ENCODE assay signal across 33 cellular contexts in genomic region chr6:148943451-148943850, GRCh38.
DNase-seq lines count a peak whose midpoint lies in the region; ATAC-seq and TF ChIP-seq lines count a peak whose summit lies in the region.
"Had no signal": no experiment of that assay in that cellular context is flagged by ENCODE, and none has a peak within 500 bp of the region (broad histone marks: within the 10 kb centered on the region; RNA-seq: fewer than 3 reads in every experiment).

No MANE protein-coding gene starts in this region.

- H3K4me1 ChIP-seq in SJCRH30 = no peaks in the 10 kb centered on the region
- H3K4me1 ChIP-seq: adrenal gland, BLaER1, left lung, tibial artery had no signal

- no peaks in the 10 kb centered on the region for H3K9me3 Mint-ChIP-seq in nephron
- H3K9me3 Mint-ChIP-seq: activated naive CD4-positive, alpha-beta T cell treated with anti-CD3 and anti-CD28 coated beads for 36 hours; activated T-cell treated with anti-CD3 and anti-CD28 coated beads, Interleukin-2, amount 50 U/mL, for 72 hours; H9; naive thymus-derived CD4-positive, alpha-beta T cell had no signal

- no peaks in the 10 kb centered on the region for H3K27me3 ChIP-seq in SJCRH30
- H3K27me3 ChIP-seq: adrenal gland, BLaER1, left lung, sigmoid colon, tibial artery had no signal

- no peaks in the 10 kb centered on the region for H3K27me3 Mint-ChIP-seq in nephron (ENCODE audit: low read depth)

- H3K36me3 Mint-ChIP-seq in nephron (ENCODE audit: low read depth) = peaks cover 4% of the 10 kb centered on the region
- H3K36me3 Mint-ChIP-seq: naive thymus-derived CD4-positive, alpha-beta T cell had no signal

- DNase-seq in EH (ENCODE audit: low read depth) (peak; percentile 65), amniotic stem cell (lab: John Stamatoyannopoulos, UW) (peak; percentile 14), fibroblast of gingiva (ENCODE audit: low read depth) (peak; percentile 37), SJCRH30 (no peak), NCI-H2107 (lab: John Stamatoyannopoulos, UW) (no peak)
- DNase-seq: activated CD4-positive, alpha-beta T cell treated with anti-CD3 and anti-CD28 coated beads, Interleukin-2, amount 50 U/mL, for 48 hours; activated CD4-positive, CD25-positive, alpha-beta regulatory T cell; activated naive CD4-positive, alpha-beta T cell treated with anti-CD3 and anti-CD28 coated beads for 36 hours; activated T-cell treated with anti-CD3 and anti-CD28 coated beads, Interleukin-2, amount 50 U/mL, for 72 hours; adrenal gland; caudate nucleus; dermis blood vessel endothelial cell; DMS153; glutamatergic neuron; H9; islet precursor cell; KG1; left lung; naive thymus-derived CD4-positive, alpha-beta T cell; NCI-H1105; NCI-H187 treated with DMSO at 0.1 percent for 48 hours; NCI-H2171 treated with DMSO at 0.1 percent for 48 hours; NCI-H510A treated with DMSO at 0.1 percent for 48 hours; psoas muscle; RPMI8226; sigmoid colon; stimulated activated CD4-positive, alpha-beta T cell treated with anti-CD3 and anti-CD28 coated beads, Interleukin-4, amount 100 ng/mL, for 4 hours; tibial artery had no signal

- H3K27ac ChIP-seq in SJCRH30 = no peak overlapping the region
- H3K27ac ChIP-seq: adrenal gland, BLaER1, HL-60, left lung, psoas muscle, tibial artery had no signal

- ATAC-seq in GM18858 (IDR thresholded peaks at IDR 0.05; ENCODE audit: unreplicated experiment) = no peak
- ATAC-seq in HG03108 (IDR thresholded peaks at IDR 0.05; ENCODE audit: unreplicated experiment) = no peak
- ATAC-seq: activated T-cell treated with anti-CD3 and anti-CD28 coated beads, Interleukin-2, amount 50 U/mL, for 72 hours; left lung; naive thymus-derived CD4-positive, alpha-beta T cell; psoas muscle had no signal

- TF ChIP-seq CTCF in nephron (IDR thresholded peaks at IDR 0.05; ENCODE audit: unreplicated experiment in 3 of 3) = no peak

- H3K9me3 ChIP-seq in SJCRH30 (replicated peaks) = no peaks in the 10 kb centered on the region
- H3K9me3 ChIP-seq: adrenal gland, BLaER1, left lung, psoas muscle, sigmoid colon, tibial artery had no signal

- no peak overlapping the region for H3K4me3 Mint-ChIP-seq in nephron
- H3K4me3 Mint-ChIP-seq: activated naive CD4-positive, alpha-beta T cell treated with anti-CD3 and anti-CD28 coated beads for 36 hours; activated T-cell treated with anti-CD3 and anti-CD28 coated beads, Interleukin-2, amount 50 U/mL, for 72 hours; H9; naive thymus-derived CD4-positive, alpha-beta T cell had no signal

- peaks cover 39% of the 10 kb centered on the region for H3K4me1 Mint-ChIP-seq in nephron

- H3K4me3 ChIP-seq in SJCRH30 = no peak overlapping the region
- H3K4me3 ChIP-seq: adrenal gland, BLaER1, left lung, psoas muscle, sigmoid colon, tibial artery had no signal

- no peaks in the 10 kb centered on the region for H3K36me3 ChIP-seq in SJCRH30
- H3K36me3 ChIP-seq: adrenal gland, left lung, tibial artery had no signal

- H3K27ac Mint-ChIP-seq in nephron = peak overlapping the region in 2 of 3 experiments; percentile 72 to 89
- H3K27ac Mint-ChIP-seq: activated naive CD4-positive, alpha-beta T cell treated with anti-CD3 and anti-CD28 coated beads for 36 hours; activated T-cell treated with anti-CD3 and anti-CD28 coated beads, Interleukin-2, amount 50 U/mL, for 72 hours; H9; naive thymus-derived CD4-positive, alpha-beta T cell had no signal

Comparison
In these comparisons a context has a peak if more than half of its experiments do, and no peak if none do; other contexts are left out.
1. DNase-seq: peak in EH (single experiment), amniotic stem cell (single experiment) and fibroblast of gingiva (single experiment); none in SJCRH30 (0 of 2) and NCI-H2107 (single experiment).